Comparison of ENCODE assay signal across 11 cellular contexts in genomic region chr15:101407439-101407838, GRCh38.
DNase-seq lines count a peak whose midpoint lies in the region; ATAC-seq and TF ChIP-seq lines count a peak whose summit lies in the region.
"Had no signal": no experiment of that assay in that cellular context is flagged by ENCODE, and none has a peak within 500 bp of the region (broad histone marks: within the 10 kb centered on the region; RNA-seq: fewer than 3 reads in every experiment).

No MANE protein-coding gene starts in this region.

- no peaks in the 10 kb centered on the region for H4K20me1 ChIP-seq in H9 (ENCODE audit: control insufficient read depth, insufficient read depth, insufficient read length)

- no peak overlapping the region; the same call in 1 of the 2 replicates for H3K14ac ChIP-seq in H9 (ENCODE audit: insufficient read depth, low read length)

- ATAC-seq in HG02798 (IDR thresholded peaks at IDR 0.05; ENCODE audit: poor library complexity, unreplicated experiment) (peak; percentile 99), HG03565 (IDR thresholded peaks at IDR 0.05; ENCODE audit: unreplicated experiment) (peak; percentile 99)

- H3K4me1 ChIP-seq in H9 (ENCODE audit: insufficient read depth, low read length), result no peaks in the 10 kb centered on the region

- no peak overlapping the region for H3K27ac ChIP-seq in H9 (ENCODE audit: insufficient read length, low read depth, low read length)
- H3K27ac ChIP-seq: epithelial cell of prostate, WERI-Rb-1 had no signal

- no CpG with 5 or more reads among the region's 5 CpGs for WGBS in H9 (ENCODE audit: extremely low coverage, insufficient read length, low lambda C conversion rate)

- H3K27ac Mint-ChIP-seq in H9, result peak overlapping the region in 1 of 3 experiments; percentile 8; a peak in 1 of 7 replicates

- H3K79me1 ChIP-seq in H9 (ENCODE audit: insufficient read depth, low read depth, low read length, poor library complexity, severe bottlenecking), result no peaks in the 10 kb centered on the region

- H2BK12ac ChIP-seq in H9 (ENCODE audit: insufficient read length, low read depth, low read length), result no peak overlapping the region

- H4K91ac ChIP-seq in H9 (ENCODE audit: insufficient read length, low read depth, low read length), result no peak overlapping the region

- no peaks in the 10 kb centered on the region for H3K79me2 ChIP-seq in H9 (ENCODE audit: insufficient read depth, low read length)

- H3T11ph ChIP-seq in H9 (ENCODE audit: low read length), result no peak overlapping the region

- H2AFZ ChIP-seq in H9 (ENCODE audit: low read length), result no peak overlapping the region

- H4K5ac ChIP-seq in H9 (ENCODE audit: insufficient read length, low read depth, low read length), result no peak overlapping the region

- no peak overlapping the region for H2AK5ac ChIP-seq in H9 (ENCODE audit: insufficient read length, low read length)

- no peak overlapping the region for H3K4me3 ChIP-seq in H7 (ENCODE audit: insufficient read depth, low read depth, low read length)

- H3K36me3 Mint-ChIP-seq in H9 (ENCODE audit: insufficient read depth in 1 of 3, low read depth in 3 of 3), result no peaks in the 10 kb centered on the region

- POLR2A ChIA-PET in GM10248 (lab: Yijun Ruan, JAX), result no interaction called here

- no peak overlapping the region for H3K9ac ChIP-seq in H9 (ENCODE audit: extremely low read depth, insufficient read length, low read length)

- no peaks in the 10 kb centered on the region for H3K36me3 ChIP-seq in H7 (replicated peaks; ENCODE audit: control insufficient read depth, insufficient read depth, low read length)
- H3K36me3 ChIP-seq: WERI-Rb-1 had no signal

- H3K18ac ChIP-seq in H9 (ENCODE audit: insufficient read length, low read depth, low read length), result no peak overlapping the region

- H2BK15ac ChIP-seq in H9 (ENCODE audit: low read depth, low read length), result no peak overlapping the region

- DNase-seq in GM10248 (ENCODE audit: extremely low spot score) (peak; percentile 83), GM19240 (ENCODE audit: insufficient read length, low spot score) (peak; percentile 21), H9 (no peak), NCI-H226 (no peak), H7 (no peak), cerebellar cortex (ENCODE audit: low spot score) (no peak)
- DNase-seq: Kasumi-1, WERI-Rb-1 had no signal

- no peak overlapping the region for H2BK5ac ChIP-seq in H9 (ENCODE audit: insufficient read length, low read length)

- CTCF ChIA-PET in GM10248 (lab: Yijun Ruan, JAX), result interaction anchor here (0.6 to 4.3 kb wide), 3 partner anchors 12 to 113 kb away, joined by 3 to 17 read pairs (median 3); no protein-coding TSS in a partner anchor

- no peak overlapping the region for H3K56ac ChIP-seq in H9 (ENCODE audit: insufficient read length, low read depth, low read length)

- H2BK20ac ChIP-seq in H9 (ENCODE audit: low read depth, low read length, poor library complexity, severe bottlenecking), result no peak overlapping the region

- peaks cover 36 to 37% of the 10 kb centered on the region in 2 experiments for H3K4me1 Mint-ChIP-seq in H9

- TF ChIP-seq CTCF in GM10248 (IDR thresholded peaks at IDR 0.05; ENCODE audit: control extremely low read depth, extremely low read depth, low read depth, missing control alignments), result no peak
- TF ChIP-seq CTCF in H9 (conservative IDR thresholded peaks at IDR 0.05), result no peak

- no peak overlapping the region for H2BK120ac ChIP-seq in H9 (ENCODE audit: low read depth, low read length, poor library complexity, severe bottlenecking)

- H3K9me3 Mint-ChIP-seq in H9, result no peaks in the 10 kb centered on the region

- no peak overlapping the region for H3K4me2 ChIP-seq in H9 (ENCODE audit: insufficient read depth, insufficient read length, low read length)

- no peak overlapping the region for H4K8ac ChIP-seq in H9 (replicated peaks; ENCODE audit: insufficient read length, low read depth, low read length)

- H3K27me3 ChIP-seq in H9 (ENCODE audit: insufficient read depth, low read length), result no peaks in the 10 kb centered on the region
- no peaks in the 10 kb centered on the region for H3K27me3 ChIP-seq in H7 (ENCODE audit: control insufficient read depth, insufficient read depth, low read length)

- H3K4ac ChIP-seq in H9 (ENCODE audit: low read depth, low read length), result no peak overlapping the region

- no peaks in the 10 kb centered on the region for H3K23me2 ChIP-seq in H9 (ENCODE audit: insufficient read length, low read depth, low read length, poor library complexity, severe bottlenecking)

- no peak overlapping the region for H3K4me3 Mint-ChIP-seq in H9

- no peaks in the 10 kb centered on the region; the same call in none of the 2 replicates for H3K27me3 Mint-ChIP-seq in H9 (ENCODE audit: low read depth)

- no peak overlapping the region for H3K23ac ChIP-seq in H9 (ENCODE audit: insufficient read length, low read depth, low read length)

- H3K9me3 ChIP-seq in H9 (ENCODE audit: control insufficient read depth, low read depth, low read length), result no peaks in the 10 kb centered on the region

Comparison
In these comparisons a context has a peak if more than half of its experiments do, and no peak if none do; other contexts are left out.
1. DNase-seq: peak in GM10248 (single experiment) and GM19240 (single experiment); none in H9 (single experiment), NCI-H226 (single experiment), H7 (single experiment) and cerebellar cortex (single experiment).